Comparison of ENCODE assay signal across 13 cellular contexts in the genomic region with DNA sequence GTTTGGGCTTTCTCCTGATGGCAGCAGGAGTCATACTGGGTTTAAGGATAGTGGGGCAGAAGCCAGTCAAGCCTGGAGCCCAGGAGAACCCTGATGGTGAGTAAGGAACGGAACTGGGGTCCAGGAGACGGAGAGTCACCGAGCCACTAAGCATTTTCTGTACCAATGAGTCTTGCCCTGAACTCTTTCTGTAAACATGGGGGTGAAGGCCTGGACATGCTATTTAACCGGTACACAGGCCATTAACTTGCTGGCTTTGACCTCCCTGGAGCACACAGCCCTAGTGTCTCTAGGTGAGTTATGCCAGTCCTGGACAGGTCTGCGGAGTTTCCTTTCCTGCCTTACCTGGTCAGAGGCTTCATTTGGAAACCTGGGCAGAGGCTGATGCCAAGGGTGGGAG. TPM values are rescaled to one million over a fixed set of nuclear protein-coding genes. Genes with fewer than 3 reads are reported as not detected.
DNase-seq lines count a peak whose midpoint lies in the region; ATAC-seq and TF ChIP-seq lines count a peak whose summit lies in the region.
"Had no signal": no experiment of that assay in that cellular context is flagged by ENCODE, and none has a peak within 500 bp of the region (broad histone marks: within the 10 kb centered on the region; RNA-seq: fewer than 3 reads in every experiment).

No MANE protein-coding gene starts in this region.

- no peaks in the 10 kb centered on the region for H3K27me3 ChIP-seq in right atrium auricular region

- H3K27me3 Mint-ChIP-seq in activated T-helper 1 cell treated with anti-CD3 and anti-CD28 coated beads, Interleukin-12 subunit alpha, Interleukin-12 subunit beta, Interleukin-2, Interleukin-4 antibody, amounts not matched to agents 30 ng/mL and 10 ng/mL and 1 ng/mL, durations not matched to agents 14 hours and 24 hours and 36 hours (ENCODE audit: insufficient read depth), result no peaks in the 10 kb centered on the region
- H3K27me3 Mint-ChIP-seq in naive thymus-derived CD8-positive, alpha-beta T cell, result no peaks in the 10 kb centered on the region
- H3K27me3 Mint-ChIP-seq in type B pancreatic cell, result peaks cover 6% of the 10 kb centered on the region

- H3K4me3 Mint-ChIP-seq in activated T-helper 1 cell treated with anti-CD3 and anti-CD28 coated beads, Interleukin-12 subunit alpha, Interleukin-12 subunit beta, Interleukin-2, Interleukin-4 antibody, amounts not matched to agents 30 ng/mL and 10 ng/mL and 1 ng/mL, durations not matched to agents 14 hours and 24 hours and 36 hours, result no peak overlapping the region
- H3K4me3 Mint-ChIP-seq in naive thymus-derived CD8-positive, alpha-beta T cell, result peak overlapping the region in 2 of 10 donors; percentile 18 to 47
- H3K4me3 Mint-ChIP-seq in type B pancreatic cell, result peak overlapping the region; percentile 34

- H3K27ac ChIP-seq in right atrium auricular region, result peak overlapping the region; percentile 92 to 94
- H3K27ac ChIP-seq: GM23248 had no signal

- no peak for TF ChIP-seq CTCF in right atrium auricular region (IDR thresholded peaks at IDR 0.05)
- no peak for TF ChIP-seq CTCF in type B pancreatic cell (conservative IDR thresholded peaks at IDR 0.05)

- H3K9me3 ChIP-seq in right atrium auricular region, result no peaks in the 10 kb centered on the region

- intact Hi-C loops in Right ventricle myocardium superior (cut with DNase I), result loop anchor here (10.0 kb wide), 1 partner anchor 48 kb away; no protein-coding TSS in a partner anchor
- intact Hi-C loops in activated T-helper 1 cell treated with anti-CD3 and anti-CD28 coated beads, Interleukin-12 subunit alpha, Interleukin-12 subunit beta, Interleukin-2, Interleukin-4 antibody, amounts not matched to agents 30 ng/mL and 10 ng/mL and 1 ng/mL, durations not matched to agents 14 hours and 24 hours and 36 hours (cut with micrococcal nuclease), result loop anchor here (10.0 kb wide), 1 partner anchor 798 kb away; the partner anchor contains the start of gene CAPN7

- peaks cover 56% of the 10 kb centered on the region for H3K4me1 Mint-ChIP-seq in activated T-helper 1 cell treated with anti-CD3 and anti-CD28 coated beads, Interleukin-12 subunit alpha, Interleukin-12 subunit beta, Interleukin-2, Interleukin-4 antibody, amounts not matched to agents 30 ng/mL and 10 ng/mL and 1 ng/mL, durations not matched to agents 14 hours and 24 hours and 36 hours (ENCODE audit: low read depth)
- peaks cover 24 to 70% (median 57%) of the 10 kb centered on the region in 4 donors for H3K4me1 Mint-ChIP-seq in naive thymus-derived CD8-positive, alpha-beta T cell
- H3K4me1 Mint-ChIP-seq in type B pancreatic cell (ENCODE audit: unreplicated experiment), result peaks cover 19% of the 10 kb centered on the region

- peak overlapping the region; percentile 61 for H3K27ac Mint-ChIP-seq in activated T-helper 1 cell treated with anti-CD3 and anti-CD28 coated beads, Interleukin-12 subunit alpha, Interleukin-12 subunit beta, Interleukin-2, Interleukin-4 antibody, amounts not matched to agents 30 ng/mL and 10 ng/mL and 1 ng/mL, durations not matched to agents 14 hours and 24 hours and 36 hours
- peak overlapping the region in 6 of 10 donors; percentile 2 to 79 (median 56) for H3K27ac Mint-ChIP-seq in naive thymus-derived CD8-positive, alpha-beta T cell
- H3K27ac Mint-ChIP-seq in type B pancreatic cell, result peak overlapping the region; percentile 67

- H3K4me1 ChIP-seq in right atrium auricular region, result peaks cover 0 to 63% of the 10 kb centered on the region in 2 donors

- peaks cover 34% of the 10 kb centered on the region for H3K36me3 Mint-ChIP-seq in activated T-helper 1 cell treated with anti-CD3 and anti-CD28 coated beads, Interleukin-12 subunit alpha, Interleukin-12 subunit beta, Interleukin-2, Interleukin-4 antibody, amounts not matched to agents 30 ng/mL and 10 ng/mL and 1 ng/mL, durations not matched to agents 14 hours and 24 hours and 36 hours (ENCODE audit: low read depth)
- peaks cover 0 to 18% (median 7%) of the 10 kb centered on the region in 3 donors for H3K36me3 Mint-ChIP-seq in naive thymus-derived CD8-positive, alpha-beta T cell
- H3K36me3 Mint-ChIP-seq in type B pancreatic cell, result peaks cover 7% of the 10 kb centered on the region

- DNase-seq in right atrium auricular region (ENCODE audit: low spot score) (no peak), Right ventricle myocardium superior (no peak), type B pancreatic cell (ENCODE audit: extremely low spot score, unreplicated experiment) (no peak), NCI-H187 (lab: John Stamatoyannopoulos, UW) (no peak), NCI-H2107 (lab: John Stamatoyannopoulos, UW) (no peak), MV-4-11 (lab: John Stamatoyannopoulos, UW) (no peak)
- DNase-seq in activated T-helper 1 cell treated with anti-CD3 and anti-CD28 coated beads, Interleukin-12 subunit alpha, Interleukin-12 subunit beta, Interleukin-2, Interleukin-4 antibody, amounts not matched to agents 30 ng/mL and 10 ng/mL and 1 ng/mL, durations not matched to agents 14 hours and 24 hours and 36 hours (ENCODE audit: low spot score), result no peak
- DNase-seq in naive thymus-derived CD8-positive, alpha-beta T cell, result no peak
- DNase-seq: activated CD4-positive, alpha-beta T cell treated with anti-CD3 and anti-CD28 coated beads, Interleukin-2, amount 50 U/mL, for 1 hour; activated gamma-delta T cell treated with Interleukin-2 at 50 U/mL for 16 hours; erythroblast; GM23248; hippocampal formation had no signal

- no peak for ATAC-seq in Right ventricle myocardium superior (ENCODE audit: poor library complexity)
- ATAC-seq in naive thymus-derived CD8-positive, alpha-beta T cell, result no peak

- no peaks in the 10 kb centered on the region for H3K36me3 ChIP-seq in right atrium auricular region

- H3K4me3 ChIP-seq in right atrium auricular region, result no peak overlapping the region
- H3K4me3 ChIP-seq: GM23248 had no signal

- POLR2A ChIA-PET in naive thymus-derived CD8-positive, alpha-beta T cell (lab: Charles Lee), result interaction anchor here (1.2 to 1.4 kb wide), 2 partner anchors 16 to 25 kb away, joined by 3 to 8 read pairs; no protein-coding TSS in a partner anchor

- H3K9me3 Mint-ChIP-seq in activated T-helper 1 cell treated with anti-CD3 and anti-CD28 coated beads, Interleukin-12 subunit alpha, Interleukin-12 subunit beta, Interleukin-2, Interleukin-4 antibody, amounts not matched to agents 30 ng/mL and 10 ng/mL and 1 ng/mL, durations not matched to agents 14 hours and 24 hours and 36 hours, result no peaks in the 10 kb centered on the region
- no peaks in the 10 kb centered on the region for H3K9me3 Mint-ChIP-seq in naive thymus-derived CD8-positive, alpha-beta T cell
- H3K9me3 Mint-ChIP-seq in type B pancreatic cell, result no peaks in the 10 kb centered on the region

RNA-seq across cellular contexts. Expression of gene SLC6A6, which starts 3.9 kb away (rescaled TPM):
- 10 to 100 TPM; 81.5 to 85.9 TPM for total RNA-seq in right atrium auricular region
- total RNA-seq in Right ventricle myocardium superior, result 13.5 TPM
- 45.4 and 51.2 TPM in 2 replicates for total RNA-seq in activated T-helper 1 cell treated with anti-CD3 and anti-CD28 coated beads, Interleukin-12 subunit alpha, Interleukin-12 subunit beta, Interleukin-2, Interleukin-4 antibody, amounts not matched to agents 30 ng/mL and 10 ng/mL and 1 ng/mL, durations not matched to agents 14 hours and 24 hours and 36 hours
- total RNA-seq in naive thymus-derived CD8-positive, alpha-beta T cell, result 10 to 100 TPM; 43.1 to 43.7 TPM
- 1 to 10 TPM; 2.1 to 5.0 (median 3.0) TPM for polyA plus RNA-seq in naive thymus-derived CD8-positive, alpha-beta T cell
- total RNA-seq in type B pancreatic cell (ENCODE audit: low replicate concordance), result 24.5 and 30.3 TPM in 2 replicates
